ENCODE assay signal across 22 cellular contexts in genomic region chr2:280655-281110, GRCh38. TPM values are rescaled to one million over a fixed set of nuclear protein-coding genes. Genes with fewer than 3 reads are reported as not detected.
DNase-seq lines count a peak whose midpoint lies in the region; ATAC-seq, FAIRE-seq and TF ChIP-seq lines count a peak whose summit lies in the region.
"Had no signal": no experiment of that assay in that cellular context is flagged by ENCODE, and none has a peak within 500 bp of the region (broad histone marks: within the 10 kb centered on the region; RNA-seq: fewer than 3 reads in every experiment).

No MANE protein-coding gene starts in this region.

- TF ChIP-seq CTCF in adrenal gland (IDR thresholded peaks at IDR 0.05) (peak in 1 of 6 experiments; percentile 14), body of pancreas (IDR thresholded peaks at IDR 0.05) (peak in 3 of 7 experiments; percentile 19 to 35 (median 31)), pancreas (IDR thresholded peaks at IDR 0.05) (no peak), mesothelial cell of epicardium (IDR thresholded peaks at IDR 0.05; ENCODE audit: unreplicated experiment) (no peak)

- H3K27me3 Mint-ChIP-seq in mesothelial cell of epicardium (ENCODE audit: low read depth), result peaks cover 18% of the 10 kb centered on the region

- TF ChIP-seq POLR2A in adrenal gland (IDR thresholded peaks at IDR 0.05), result peak in 1 of 2 donors; percentile 33
- peak in 2 of 3 donors; percentile 53 to 55 for TF ChIP-seq POLR2A in body of pancreas (IDR thresholded peaks at IDR 0.05)

- H3K36me3 Mint-ChIP-seq in mesothelial cell of epicardium, result peaks cover 23% of the 10 kb centered on the region

- H3K27ac Mint-ChIP-seq in mesothelial cell of epicardium, result no peak overlapping the region
- H3K27ac Mint-ChIP-seq: CD8-positive, alpha-beta T cell had no signal

- no peaks in the 10 kb centered on the region for H3K9me3 ChIP-seq in adrenal gland (replicated peaks in 1 of 3)
- no peaks in the 10 kb centered on the region for H3K9me3 ChIP-seq in body of pancreas
- H3K9me3 ChIP-seq in pancreas, result no peaks in the 10 kb centered on the region
- H3K9me3 ChIP-seq: BLaER1 treated with 17β-estradiol and CSF1 and Interleukin-3, amounts not matched to agents 10 nM and 100 nM had no signal

- H3K4me1 ChIP-seq in adrenal gland (replicated peaks in 1 of 2), result peaks cover 34 to 59% of the 10 kb centered on the region in 2 donors
- H3K4me1 ChIP-seq in body of pancreas, result peaks cover 91% of the 10 kb centered on the region
- peaks cover 25 to 45% (median 31%) of the 10 kb centered on the region in 3 donors for H3K4me1 ChIP-seq in pancreas

- H3K4me3 ChIP-seq in adrenal gland, result no peak overlapping the region
- no peak overlapping the region for H3K4me3 ChIP-seq in body of pancreas
- H3K4me3 ChIP-seq in pancreas, result no peak overlapping the region
- H3K4me3 ChIP-seq: BLaER1 treated with 17β-estradiol and CSF1 and Interleukin-3, amounts not matched to agents 10 nM and 100 nM; GM12878 had no signal

- no peak overlapping the region for H3K4me3 Mint-ChIP-seq in mesothelial cell of epicardium
- H3K4me3 Mint-ChIP-seq: CD8-positive, alpha-beta T cell had no signal

- no peaks in the 10 kb centered on the region for H3K9me3 Mint-ChIP-seq in mesothelial cell of epicardium
- H3K9me3 Mint-ChIP-seq: CD8-positive, alpha-beta T cell had no signal

- FAIRE-seq in pancreas (lab: Jason Lieb, UNC), result no peak
- FAIRE-seq: GM12878, GM18507, H1 had no signal

- H3K27me3 ChIP-seq in adrenal gland (no peaks in the 10 kb centered on the region), body of pancreas (no peaks in the 10 kb centered on the region), pancreas (no peaks in the 10 kb centered on the region)

- H3K4me1 Mint-ChIP-seq in mesothelial cell of epicardium, result peaks cover 2% of the 10 kb centered on the region

- intact Hi-C loops in adrenal gland (cut with DNase I), result no loop called here
- intact Hi-C loops in body of pancreas (cut with DNase I), result no loop called here
- intact Hi-C loops in pancreas (cut with DNase I), result no loop called here

- peak in 6 of 7 donors; percentile 44 to 69 (median 58) for DNase-seq in adrenal gland
- DNase-seq in body of pancreas, result peak; percentile 55 to 79 (median 66)
- peak; percentile 20 for DNase-seq in kidney tubule cell (ENCODE audit: low spot score)
- DNase-seq in pancreas, result peak in 3 of 6 donors; percentile 33 to 64 (median 50)
- DNase-seq in stimulated activated CD8-positive, alpha-beta memory T cell treated with anti-CD3 and anti-CD28 coated beads, Interleukin-4, amount 100 ng/mL, for 48 hours, result no peak
- no peak for DNase-seq in mesothelial cell of epicardium (ENCODE audit: low spot score in 2 of 2, unreplicated experiment in 2 of 2)
- DNase-seq in GDM1 (lab: John Stamatoyannopoulos, UW), result no peak
- DNase-seq: Calu3; CD8-positive, alpha-beta T cell; KBM-7; NCI-H1417 treated with DMSO at 0.1 percent for 48 hours; NCI-H187 treated with DMSO at 0.1 percent for 48 hours; NCI-H2227 treated with DMSO at 0.1 percent for 48 hours; NCI-H524; NCI-H82; OCI-M1; SIG-M5 had no signal

- ATAC-seq in body of pancreas (peak; percentile 93), pancreas (peak; percentile 67 to 88 (median 84))
- ATAC-seq: CD8-positive, alpha-beta T cell; GM12878 had no signal

- 44 to 48% (median 46%) methylated on average over 5 to 7 of the region's 7 CpGs for WGBS in adrenal gland, 4 donors
- 23 to 28% methylated on average over 7 of the region's 7 CpGs for WGBS in body of pancreas, 2 donors
- WGBS in pancreas, 2 donors, result 17 to 21% methylated on average over 7 of the region's 7 CpGs

- peak overlapping the region; percentile 43 to 95 (median 77) for H3K27ac ChIP-seq in adrenal gland
- H3K27ac ChIP-seq in body of pancreas, result peak overlapping the region; percentile 42 to 92 (median 90)
- H3K27ac ChIP-seq in pancreas, result peak overlapping the region in 3 of 4 donors; percentile 9 to 63 (median 63)
- H3K27ac ChIP-seq: BLaER1 treated with 17β-estradiol and CSF1 and Interleukin-3, amounts not matched to agents 10 nM and 100 nM had no signal

- H3K36me3 ChIP-seq in adrenal gland (replicated peaks in 1 of 2), result peaks cover 0 to 66% of the 10 kb centered on the region in 2 donors
- peaks cover 0 to 6% of the 10 kb centered on the region in 2 donors for H3K36me3 ChIP-seq in body of pancreas (replicated peaks in 1 of 2; ENCODE audit: insufficient read depth in 1 of 2, low read depth in 2 of 2)
- H3K36me3 ChIP-seq in pancreas, result peaks cover 0 to 31% (median 29%) of the 10 kb centered on the region in 3 donors

RNA-seq across cellular contexts. Expression of gene ALKAL2, which starts 7.2 kb away (rescaled TPM):
- total RNA-seq in adrenal gland, result 100 to 1,000 TPM in 6 of 8 donors, 10 to 100 TPM in 2; 59.0 to 316 (median 151) TPM
- polyA plus RNA-seq in adrenal gland, result 100 to 1,000 TPM in 2 of 3 donors, 10 to 100 TPM in 1; 78.8 to 146 (median 136) TPM
- 100 to 1,000 TPM in 1 of 2 donors, 10 to 100 TPM in 1; 56.6 to 104 TPM for total RNA-seq in body of pancreas
- total RNA-seq in pancreas, result 10 to 100 TPM; 21.2 to 50.6 (median 32.9) TPM
- polyA plus RNA-seq in pancreas, result 10 to 100 TPM; 66.9 to 93.6 TPM
- 0.50 to 1.4 TPM (median 1.1 TPM) in 3 replicates for total RNA-seq in mesothelial cell of epicardium
- total RNA-seq: Calu3, GM12878, RPMI7951 had no signal

RNA-seq across cellular contexts. Expression of gene ACP1, which starts 15.9 kb away (rescaled TPM):
- total RNA-seq in adrenal gland (100 to 1,000 TPM; 133 to 303 (median 161) TPM), body of pancreas (10 to 100 TPM; 62.0 to 74.2 TPM), pancreas (10 to 100 TPM; 41.6 to 59.1 (median 45.3) TPM), mesothelial cell of epicardium (113 to 118 TPM (median 116 TPM) in 3 replicates)
- polyA plus RNA-seq in adrenal gland (100 to 1,000 TPM in 1 of 3 donors, 10 to 100 TPM in 2; 59.5 to 314 (median 81.0) TPM), pancreas (10 to 100 TPM; 34.9 to 74.2 TPM)

RNA-seq across cellular contexts. Expression of gene SH3YL1, which starts 16.9 kb away (rescaled TPM):
- total RNA-seq in adrenal gland (100 to 1,000 TPM in 1 of 8 donors, 10 to 100 TPM in 7; 43.6 to 106 (median 92.6) TPM), body of pancreas (100 to 1,000 TPM; 159 to 162 TPM), pancreas (100 to 1,000 TPM in 4 of 6 donors, 10 to 100 TPM in 2; 63.7 to 134 (median 118) TPM), mesothelial cell of epicardium (77.6 to 85.8 TPM (median 84.2 TPM) in 3 replicates)
- polyA plus RNA-seq in adrenal gland (100 to 1,000 TPM in 1 of 3 donors, 10 to 100 TPM in 2; 70.9 to 108 (median 81.0) TPM), pancreas (100 to 1,000 TPM; 110 to 162 TPM)

Comparison
In these comparisons a context has a peak if more than half of its experiments do, and no peak if none do; other contexts are left out.
1. DNase-seq: peak in adrenal gland (6 of 7), body of pancreas (4 of 4) and kidney tubule cell (single experiment); none in stimulated activated CD8-positive, alpha-beta memory T cell treated with anti-CD3 and anti-CD28 coated beads, Interleukin-4, amount 100 ng/mL, for 48 hours (single experiment), mesothelial cell of epicardium (0 of 2) and GDM1 (single experiment).
2. Peak in every context shown above with its lines, with median percentiles within 50 percentile points of each other: H3K27ac ChIP-seq.